In the genomic region with DNA sequence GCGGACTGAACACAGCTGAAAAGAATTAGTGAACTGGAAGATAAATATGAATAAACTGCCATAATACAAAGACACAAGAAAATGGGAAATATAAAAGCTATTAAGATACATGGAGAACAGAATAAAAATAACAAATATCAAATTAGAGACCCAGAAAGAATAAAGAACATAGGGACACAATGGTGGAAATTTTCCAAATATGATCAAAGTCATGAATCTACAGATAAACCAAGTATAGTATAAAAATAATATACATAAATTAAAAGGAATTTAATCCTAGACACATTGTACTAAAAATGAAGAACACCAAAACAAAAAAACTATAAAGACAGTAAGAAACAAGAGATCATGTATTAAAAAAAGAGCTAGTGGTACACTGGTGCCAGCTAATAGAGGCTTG, we compare ENCODE assay signal across 28 cellular contexts.
"Had no signal": no experiment of that assay in that cellular context is flagged by ENCODE, and none has a peak within 500 bp of the region (broad histone marks: within the 10 kb centered on the region; RNA-seq: fewer than 3 reads in every experiment).

No MANE protein-coding gene starts in this region.

- H3K27ac ChIP-seq: brain microvascular endothelial cell, esophagus muscularis mucosa had no signal

- H3K27me3 Mint-ChIP-seq: activated CD4-positive, alpha-beta T cell treated with anti-CD3 and anti-CD28 coated beads, Interleukin-2, amount 10 ng/mL, durations not matched to agents 7 days and 5 days; activated CD8-positive, alpha-beta T cell treated with anti-CD3 and anti-CD28 coated beads for 36 hours; activated naive CD8-positive, alpha-beta T cell; activated T-helper 17 cell treated with anti-CD3 and anti-CD28 coated beads, Interleukin-2, amount 50 U/mL, for 72 hours; effector memory CD8-positive, alpha-beta T cell had no signal

- H3K4me3 Mint-ChIP-seq: activated CD4-positive, alpha-beta T cell treated with anti-CD3 and anti-CD28 coated beads, Interleukin-2, amount 10 ng/mL, durations not matched to agents 7 days and 5 days; activated CD8-positive, alpha-beta T cell treated with anti-CD3 and anti-CD28 coated beads for 36 hours; activated naive CD8-positive, alpha-beta T cell; activated T-cell treated with anti-CD3 and anti-CD28 coated beads, Interleukin-2, amount 50 U/mL, for 4 hours; activated T-helper 17 cell treated with anti-CD3 and anti-CD28 coated beads, Interleukin-2, amount 50 U/mL, for 72 hours; effector memory CD8-positive, alpha-beta T cell had no signal

- FAIRE-seq: astrocyte, bronchial epithelial cell had no signal

- ATAC-seq: activated CD8-positive, alpha-beta T cell treated with anti-CD3 and anti-CD28 coated beads for 36 hours; activated T-cell treated with anti-CD3 and anti-CD28 coated beads, Interleukin-2, amount 50 U/mL, for 4 hours; activated T-helper 17 cell treated with anti-CD3 and anti-CD28 coated beads, Interleukin-2, amount 50 U/mL, for 72 hours; effector memory CD8-positive, alpha-beta T cell had no signal

- H3K27ac Mint-ChIP-seq: activated CD4-positive, alpha-beta T cell treated with anti-CD3 and anti-CD28 coated beads, Interleukin-2, amount 10 ng/mL, durations not matched to agents 7 days and 5 days; activated CD8-positive, alpha-beta T cell treated with anti-CD3 and anti-CD28 coated beads for 36 hours; activated naive CD8-positive, alpha-beta T cell; activated T-helper 17 cell treated with anti-CD3 and anti-CD28 coated beads, Interleukin-2, amount 50 U/mL, for 72 hours; effector memory CD8-positive, alpha-beta T cell had no signal

- H3K9me3 Mint-ChIP-seq: activated CD4-positive, alpha-beta T cell treated with anti-CD3 and anti-CD28 coated beads, Interleukin-2, amount 10 ng/mL, durations not matched to agents 7 days and 5 days; activated CD8-positive, alpha-beta T cell treated with anti-CD3 and anti-CD28 coated beads for 36 hours; activated T-cell treated with anti-CD3 and anti-CD28 coated beads, Interleukin-2, amount 50 U/mL, for 4 hours; activated T-helper 17 cell treated with anti-CD3 and anti-CD28 coated beads, Interleukin-2, amount 50 U/mL, for 72 hours; effector memory CD8-positive, alpha-beta T cell had no signal

- DNase-seq: activated CD4-positive, alpha-beta T cell treated with anti-CD3 and anti-CD28 coated beads for 1 hour; activated CD4-positive, alpha-beta T cell treated with anti-CD3 and anti-CD28 coated beads for 4 hours; activated CD4-positive, alpha-beta T cell treated with anti-CD3 and anti-CD28 coated beads, Interleukin-2, amount 10 ng/mL, durations not matched to agents 7 days and 5 days; activated CD4-positive, alpha-beta T cell treated with anti-CD3 and anti-CD28 coated beads, Interleukin-2, amount 50 U/mL, for 4 hours; activated CD4-positive, CD25-positive, alpha-beta regulatory T cell; activated CD8-positive, alpha-beta memory T cell treated with anti-CD3 and anti-CD28 coated beads for 24 hours; activated CD8-positive, alpha-beta T cell treated with anti-CD3 and anti-CD28 coated beads for 36 hours; activated effector memory CD4-positive, alpha-beta T cell treated with Interleukin-2 at 50 U/mL for 16 hours; activated gamma-delta T cell treated with Interleukin-2 at 50 U/mL for 16 hours; activated naive CD4-positive, alpha-beta T cell treated with anti-CD3 and anti-CD28 coated beads, Interleukin-2, amount 50 U/mL, for 16 hours; activated naive CD4-positive, alpha-beta T cell treated with Interleukin-2 at 50 U/mL for 16 hours; activated T-cell treated with anti-CD3 and anti-CD28 coated beads, Interleukin-2, amount 50 U/mL, for 4 hours; amniotic stem cell; anterior cingulate cortex; brain microvascular endothelial cell; cortex of kidney; dermis blood vessel endothelial cell; effector CD4-positive, alpha-beta T cell; effector memory CD8-positive, alpha-beta T cell; erythroblast; foreskin melanocyte; head of caudate nucleus; T-helper 2 cell had no signal
